12 cellular contexts compared by ENCODE assay signal in genomic region chr17:83101805-83102480, GRCh38. TPM values are rescaled to one million over a fixed set of nuclear protein-coding genes. Genes with fewer than 3 reads are reported as not detected.
A peak's percentile ranks its signal among the peaks of the same experiment; 100 is the strongest.
DNase-seq lines count a peak whose midpoint lies in the region; ATAC-seq and TF ChIP-seq lines count a peak whose summit lies in the region.
"Had no signal": no experiment of that assay in that cellular context is flagged by ENCODE, and none has a peak within 500 bp of the region (broad histone marks: within the 10 kb centered on the region; RNA-seq: fewer than 3 reads in every experiment).

No MANE protein-coding gene starts in this region.

- H3K36me3 ChIP-seq in osteoblast (ENCODE audit: insufficient read depth, low read length) (peaks cover 4% of the 10 kb centered on the region), A673 (ENCODE audit: insufficient read depth, low read length, poor library complexity, severe bottlenecking) (no peaks in the 10 kb centered on the region)
- H3K36me3 ChIP-seq: cardiac muscle cell had no signal

- intact Hi-C loops in natural killer cell (cut with micrococcal nuclease): loop anchor here (2.0 kb wide), 1 partner anchor 17 kb away; no protein-coding TSS in a partner anchor
- intact Hi-C loops in A673 (cut with micrococcal nuclease; ENCODE audit: unreplicated experiment): no loop called here

- no peaks in the 10 kb centered on the region for H3K36me3 Mint-ChIP-seq in natural killer cell
- no peaks in the 10 kb centered on the region for H3K36me3 Mint-ChIP-seq in natural killer cell treated with Interleukin-12 subunit alpha and Interleukin-12 subunit beta and Interleukin-15 and Interleukin-18, amount 100 ng/mL, for 72 hours
- no peaks in the 10 kb centered on the region for H3K36me3 Mint-ChIP-seq in activated T-cell treated with anti-CD3 and anti-CD28 coated beads, Interleukin-2, amount 50 U/mL, for 4 hours (ENCODE audit: insufficient read depth)

- peaks cover 11 to 44% of the 10 kb centered on the region in 2 donors for H3K4me1 Mint-ChIP-seq in natural killer cell
- peaks cover 3 to 9% of the 10 kb centered on the region in 2 donors for H3K4me1 Mint-ChIP-seq in natural killer cell treated with Interleukin-12 subunit alpha and Interleukin-12 subunit beta and Interleukin-15 and Interleukin-18, amount 100 ng/mL, for 72 hours (ENCODE audit: low read depth in 2 of 2)
- H3K4me1 Mint-ChIP-seq in activated T-cell treated with anti-CD3 and anti-CD28 coated beads, Interleukin-2, amount 50 U/mL, for 4 hours (ENCODE audit: low read depth): peaks cover 4% of the 10 kb centered on the region

- H3K27me3 ChIP-seq in osteoblast (ENCODE audit: insufficient read depth, low read length): no peaks in the 10 kb centered on the region
- no peaks in the 10 kb centered on the region for H3K27me3 ChIP-seq in A673 (replicated peaks; ENCODE audit: insufficient read depth, low read depth, low read length, poor library complexity)
- H3K27me3 ChIP-seq: cardiac muscle cell had no signal

- ATAC-seq in natural killer cell (no peak), HG03439 (IDR thresholded peaks at IDR 0.05; ENCODE audit: unreplicated experiment) (no peak)
- ATAC-seq in natural killer cell treated with Interleukin-12 subunit alpha and Interleukin-12 subunit beta and Interleukin-15 and Interleukin-18, amount 100 ng/mL, for 72 hours: no peak
- no peak for ATAC-seq in activated T-cell treated with anti-CD3 and anti-CD28 coated beads, Interleukin-2, amount 50 U/mL, for 4 hours

- H3K9me3 ChIP-seq in osteoblast (ENCODE audit: low read depth, low read length) (no peaks in the 10 kb centered on the region), A673 (ENCODE audit: low read depth, low read length, poor library complexity, severe bottlenecking) (no peaks in the 10 kb centered on the region)

- H3K27ac Mint-ChIP-seq in natural killer cell: peak overlapping the region; percentile 72 to 78
- H3K27ac Mint-ChIP-seq in natural killer cell treated with Interleukin-12 subunit alpha and Interleukin-12 subunit beta and Interleukin-15 and Interleukin-18, amount 100 ng/mL, for 72 hours: no peak overlapping the region
- H3K27ac Mint-ChIP-seq: T-helper 17 cell had no signal

- H3K27me3 Mint-ChIP-seq in natural killer cell (ENCODE audit: low read depth in 2 of 2): no peaks in the 10 kb centered on the region
- peaks cover 0 to 2% of the 10 kb centered on the region in 2 donors for H3K27me3 Mint-ChIP-seq in natural killer cell treated with Interleukin-12 subunit alpha and Interleukin-12 subunit beta and Interleukin-15 and Interleukin-18, amount 100 ng/mL, for 72 hours
- H3K27me3 Mint-ChIP-seq in activated T-cell treated with anti-CD3 and anti-CD28 coated beads, Interleukin-2, amount 50 U/mL, for 4 hours (ENCODE audit: low read depth): peaks cover 25% of the 10 kb centered on the region

- no peaks in the 10 kb centered on the region for H3K9me3 Mint-ChIP-seq in natural killer cell
- H3K9me3 Mint-ChIP-seq in natural killer cell treated with Interleukin-12 subunit alpha and Interleukin-12 subunit beta and Interleukin-15 and Interleukin-18, amount 100 ng/mL, for 72 hours: no peaks in the 10 kb centered on the region
- no peaks in the 10 kb centered on the region for H3K9me3 Mint-ChIP-seq in activated T-cell treated with anti-CD3 and anti-CD28 coated beads, Interleukin-2, amount 50 U/mL, for 4 hours

- peak overlapping the region; percentile 6 for H3K27ac ChIP-seq in epithelial cell of prostate
- H3K27ac ChIP-seq in osteoblast (ENCODE audit: low read depth, low read length): peak overlapping the region; percentile 41
- no peak overlapping the region for H3K27ac ChIP-seq in A673 (ENCODE audit: low read depth, low read length, poor library complexity, severe bottlenecking)
- H3K27ac ChIP-seq: cardiac muscle cell had no signal

- peak overlapping the region; percentile 72 for H3K4me3 Mint-ChIP-seq in natural killer cell
- no peak overlapping the region for H3K4me3 Mint-ChIP-seq in natural killer cell treated with Interleukin-12 subunit alpha and Interleukin-12 subunit beta and Interleukin-15 and Interleukin-18, amount 100 ng/mL, for 72 hours
- no peak overlapping the region for H3K4me3 Mint-ChIP-seq in activated T-cell treated with anti-CD3 and anti-CD28 coated beads, Interleukin-2, amount 50 U/mL, for 4 hours
- H3K4me3 Mint-ChIP-seq: T-helper 17 cell had no signal

- H3K79me2 ChIP-seq in osteoblast (ENCODE audit: insufficient read depth, low read length): peaks cover 16% of the 10 kb centered on the region

- peaks cover 25% of the 10 kb centered on the region for H3K4me1 ChIP-seq in osteoblast (ENCODE audit: insufficient read depth, low read length)
- peaks cover 11% of the 10 kb centered on the region for H3K4me1 ChIP-seq in A673 (ENCODE audit: insufficient read depth, low read length, poor library complexity, severe bottlenecking)

- no peak for DNase-seq in natural killer cell
- DNase-seq in natural killer cell treated with Interleukin-12 subunit alpha and Interleukin-12 subunit beta and Interleukin-15 and Interleukin-18, amount 100 ng/mL, for 72 hours (ENCODE audit: low spot score): no peak
- DNase-seq in epithelial cell of prostate (ENCODE audit: low read depth, low spot score): no peak
- DNase-seq in osteoblast (ENCODE audit: insufficient read length, low spot score, missing footprints): peak; percentile 94
- DNase-seq in A673 (ENCODE audit: low spot score): no peak
- no peak for DNase-seq in activated T-cell treated with anti-CD3 and anti-CD28 coated beads, Interleukin-2, amount 50 U/mL, for 4 hours
- DNase-seq in iPS-NIHi7 (ENCODE audit: extremely low spot score): no peak
- DNase-seq: KBM-7, NCI-H526 treated with DMSO at 0.1 percent for 48 hours, T-helper 17 cell had no signal

- no peak overlapping the region for H3K4me3 ChIP-seq in osteoblast (ENCODE audit: insufficient read depth, low read length)
- no peak overlapping the region for H3K4me3 ChIP-seq in A673 (ENCODE audit: low read depth, low read length, poor library complexity, severe bottlenecking)
- H3K4me3 ChIP-seq: cardiac muscle cell had no signal

- BruUV-seq in A673 (replicated peaks; lab: Mats Ljungman, UMichigan): no TSS peak

- CTCF ChIA-PET in A673 (lab: Charles Lee): no interaction called here

- no peak for TF ChIP-seq CTCF in natural killer cell (IDR thresholded peaks at IDR 0.05)
- no peak for TF ChIP-seq CTCF in osteoblast (IDR thresholded peaks at IDR 0.05; ENCODE audit: extremely low read depth, low read depth, low read length)
- TF ChIP-seq CTCF in A673 (conservative IDR thresholded peaks at IDR 0.05; ENCODE audit: low read depth, low read length): no peak

- peaks cover 2% of the 10 kb centered on the region for H4K20me1 ChIP-seq in osteoblast (ENCODE audit: insufficient read depth, low read length)

- POLR2A ChIA-PET in A673 (lab: Charles Lee; ENCODE audit: low non-redundant PET): no interaction called here

- H2AFZ ChIP-seq in osteoblast (ENCODE audit: low read length): no peak overlapping the region

- no peak overlapping the region for H3K4me2 ChIP-seq in osteoblast (ENCODE audit: insufficient read depth, low read length)

RNA-seq across cellular contexts. Expression of gene METRNL, which starts 22.5 kb away (rescaled TPM):
- 100 to 1,000 TPM; 227 to 390 (median 325) TPM for total RNA-seq in natural killer cell
- 100 to 1,000 TPM; 179 to 208 TPM for total RNA-seq in natural killer cell treated with Interleukin-12 subunit alpha and Interleukin-12 subunit beta and Interleukin-15 and Interleukin-18, amount 100 ng/mL, for 72 hours
- total RNA-seq in osteoblast: 137 and 140 TPM in 2 replicates
- 16.5 and 18.1 TPM in 2 replicates for total RNA-seq in A673 (2021)
- total RNA-seq in activated T-cell treated with anti-CD3 and anti-CD28 coated beads, Interleukin-2, amount 50 U/mL, for 4 hours: 10 to 100 TPM; 12.1 to 26.2 (median 23.1) TPM

Comparison
In these comparisons a context has a peak if more than half of its experiments do, and no peak if none do; other contexts are left out.
1. H3K27ac Mint-ChIP-seq: peak in natural killer cell (2 of 2); none in natural killer cell treated with Interleukin-12 subunit alpha and Interleukin-12 subunit beta and Interleukin-15 and Interleukin-18, amount 100 ng/mL, for 72 hours (0 of 2).